In the genomic region with DNA sequence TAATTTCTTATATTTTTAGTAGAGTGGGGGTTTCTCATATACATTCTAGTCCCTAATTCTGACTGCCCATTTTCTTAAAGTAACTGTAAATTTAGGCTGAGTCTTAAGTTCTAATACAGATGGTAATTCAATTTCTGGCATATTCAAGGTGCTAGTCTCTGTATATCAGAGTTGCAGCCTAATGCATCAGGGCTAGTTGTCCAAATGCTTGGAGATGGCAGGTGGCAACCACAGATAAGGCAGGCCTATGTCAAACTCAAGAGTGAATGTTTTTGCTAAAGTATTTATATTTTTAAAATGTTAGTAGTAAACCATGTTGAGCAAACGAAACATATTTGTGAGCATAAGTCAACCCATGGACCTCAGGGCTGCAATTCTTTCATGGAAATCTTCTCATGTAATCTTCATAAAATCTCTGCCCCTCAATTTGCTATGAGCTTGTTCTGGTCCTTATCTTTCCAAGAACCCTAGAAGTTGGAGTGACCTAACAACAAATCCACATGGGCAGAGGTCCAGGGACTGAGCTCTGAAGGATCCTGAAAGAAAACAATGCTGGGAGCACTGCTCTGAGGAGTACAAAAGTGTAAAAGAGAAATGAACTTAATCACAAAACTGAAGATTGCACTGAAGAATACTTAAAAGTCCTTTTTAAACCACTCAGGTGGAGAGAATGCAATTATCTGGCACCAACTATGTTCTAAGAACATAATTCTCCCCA, we compare ENCODE assay signal across 31 cellular contexts. TPM values are rescaled to one million over a fixed set of nuclear protein-coding genes. Genes with fewer than 3 reads are reported as not detected.
A peak's percentile ranks its signal among the peaks of the same experiment; 100 is the strongest.
DNase-seq lines count a peak whose midpoint lies in the region; ATAC-seq, FAIRE-seq and TF ChIP-seq lines count a peak whose summit lies in the region.
"Had no signal": no experiment of that assay in that cellular context is flagged by ENCODE, and none has a peak within 500 bp of the region (broad histone marks: within the 10 kb centered on the region; RNA-seq: fewer than 3 reads in every experiment).

No MANE protein-coding gene starts in this region.

- no peak overlapping the region for H2AFZ ChIP-seq in K562 (ENCODE audit: low read depth, low read length)

- no peak for FAIRE-seq in K562 (lab: Jason Lieb, UNC)
- FAIRE-seq: GM12878, GM12892, GM18507 had no signal

- intact Hi-C loops in K562 (cut with micrococcal nuclease) (no loop called here), thyroid gland (cut with DNase I) (no loop called here), right cardiac atrium (cut with DNase I) (no loop called here), natural killer cell (cut with micrococcal nuclease) (no loop called here)

- H3K4me2 ChIP-seq in K562 (ENCODE audit: insufficient read depth, low read length), result no peak overlapping the region
- H3K4me2 ChIP-seq: BLaER1 had no signal

- H3K4me3 ChIP-seq in K562 (no peak overlapping the region), thyroid gland (replicated peaks in 1 of 3) (no peak overlapping the region), right cardiac atrium (ENCODE audit: low read length) (no peak overlapping the region)
- H3K4me3 ChIP-seq: BLaER1, GM12878 had no signal

- POLR2A ChIA-PET in K562 (lab: Yijun Ruan, JAX), result interaction anchor here (0.6 to 1.4 kb wide), 2 partner anchors 10 to 28 kb away, joined by 3 to 4 read pairs; no protein-coding TSS in a partner anchor

- H3K4me1 ChIP-seq in K562 (replicated peaks in 1 of 2; ENCODE audit: control insufficient read depth in 2 of 2, insufficient read depth in 2 of 2, low read length in 2 of 2) (no peaks in the 10 kb centered on the region), thyroid gland (no peaks in the 10 kb centered on the region), right cardiac atrium (ENCODE audit: control insufficient read depth, insufficient read depth, low read length) (no peaks in the 10 kb centered on the region)
- H3K4me1 ChIP-seq: BE2C, BLaER1 had no signal

- no peak overlapping the region for H3K4me3 Mint-ChIP-seq in natural killer cell
- H3K4me3 Mint-ChIP-seq: CD14-positive monocyte; CD4-positive, alpha-beta memory T cell; CD4-positive, CD25-positive, alpha-beta regulatory T cell; CD8-positive, alpha-beta memory T cell had no signal

- no peaks in the 10 kb centered on the region; a peak in 1 of 5 replicates for H3K27me3 ChIP-seq in K562 (ENCODE audit: control insufficient read depth in 2 of 2, insufficient read depth in 2 of 2, low read length in 2 of 2)
- H3K27me3 ChIP-seq in thyroid gland, result no peaks in the 10 kb centered on the region
- H3K27me3 ChIP-seq in right cardiac atrium (ENCODE audit: control insufficient read depth, insufficient read depth), result no peaks in the 10 kb centered on the region
- H3K27me3 ChIP-seq: BE2C, BLaER1 had no signal

- H3K4me1 Mint-ChIP-seq in natural killer cell, result no peaks in the 10 kb centered on the region
- H3K4me1 Mint-ChIP-seq: CD14-positive monocyte; CD4-positive, alpha-beta memory T cell; CD4-positive, CD25-positive, alpha-beta regulatory T cell; CD8-positive, alpha-beta memory T cell had no signal

- TF ChIP-seq EP300 in K562 (IDR thresholded peaks at IDR 0.05; ENCODE audit: low read length), result no peak

- no TSS peak for BruUV-seq in K562 (replicated peaks; lab: Mats Ljungman, UMichigan)

- TF ChIP-seq RAD21 in K562 (CRISPR knock-in tag; conservative IDR thresholded peaks at IDR 0.05 in 1 of 2, IDR thresholded peaks at IDR 0.05 in 1 of 2), result no peak

- CTCF ChIA-PET in K562 (lab: Yijun Ruan, JAX; ENCODE audit: low intra/inter-chr PET ratio), result no interaction called here

- no peaks in the 10 kb centered on the region for H3K27me3 Mint-ChIP-seq in natural killer cell (ENCODE audit: low read depth in 2 of 2)
- H3K27me3 Mint-ChIP-seq: CD4-positive, alpha-beta memory T cell; CD4-positive, CD25-positive, alpha-beta regulatory T cell; CD8-positive, alpha-beta memory T cell had no signal

- TF ChIP-seq POLR2A in K562 (conservative IDR thresholded peaks at IDR 0.05) (no peak), thyroid gland (IDR thresholded peaks at IDR 0.05) (no peak)

- H3K27ac Mint-ChIP-seq in natural killer cell, result no peak overlapping the region
- H3K27ac Mint-ChIP-seq: CD14-positive monocyte; CD4-positive, CD25-positive, alpha-beta regulatory T cell; CD8-positive, alpha-beta memory T cell had no signal

- H3K9me1 ChIP-seq in K562 (ENCODE audit: control insufficient read depth, insufficient read depth, low read length), result no peaks in the 10 kb centered on the region

- no peaks in the 10 kb centered on the region for H3K36me3 Mint-ChIP-seq in natural killer cell
- H3K36me3 Mint-ChIP-seq: CD14-positive monocyte; CD4-positive, alpha-beta memory T cell; CD4-positive, CD25-positive, alpha-beta regulatory T cell; CD8-positive, alpha-beta memory T cell had no signal

- TF ChIP-seq CTCF in K562 (IDR thresholded peaks at IDR 0.05 in 2 of 3, conservative IDR thresholded peaks at IDR 0.05 in 1 of 3; ENCODE audit: insufficient read depth in 2 of 3, low read depth in 1 of 3, low read length in 3 of 3) (no peak), thyroid gland (IDR thresholded peaks at IDR 0.05) (no peak), natural killer cell (IDR thresholded peaks at IDR 0.05) (no peak)

- H3K9me3 Mint-ChIP-seq in natural killer cell, result no peaks in the 10 kb centered on the region
- H3K9me3 Mint-ChIP-seq: CD14-positive monocyte had no signal

- DNase-seq in OCI-M1 (lab: John Stamatoyannopoulos, UW) (peak; percentile 33), K562 (ENCODE audit: extremely low read depth in 1 of 4, low spot score in 3 of 4) (peak in 1 of 4 experiments; percentile 33), thyroid gland (peak; percentile 58 to 64), NCI-H345 (lab: John Stamatoyannopoulos, UW) (no peak), right cardiac atrium (no peak), natural killer cell (no peak), hepatic stellate cell (ENCODE audit: low spot score) (no peak)
- DNase-seq: 8988T; ACHN; BE2C; C1 segment of cervical spinal cord; CD4-positive, alpha-beta memory T cell; CD4-positive, CD25-positive, alpha-beta regulatory T cell; CD8-positive, alpha-beta memory T cell; COR-L47; DMS 273 treated with DMSO at 0.1 percent for 48 hours; DMS153; DMS53; DMS79; DND-41; EL; GDM1 had no signal

- no peaks in the 10 kb centered on the region for H3K79me2 ChIP-seq in K562 (ENCODE audit: control insufficient read depth, insufficient read depth, low read length)

- H3K9ac ChIP-seq in K562 (ENCODE audit: insufficient read depth in 1 of 2, low read depth in 2 of 2, low read length in 2 of 2), result no peak overlapping the region
- H3K9ac ChIP-seq: BLaER1 had no signal

- 3% methylated on average over 1 of the region's 1 CpG for WGBS in K562 (ENCODE audit: insufficient coverage, low coverage, missing lambda C conversion rate)
- 40 to 45% methylated on average over 1 of the region's 1 CpG for WGBS in thyroid gland, 2 donors
- 76% methylated on average over 1 of the region's 1 CpG for WGBS in right cardiac atrium

- no peaks in the 10 kb centered on the region for H3K36me3 ChIP-seq in K562 (ENCODE audit: control insufficient read depth, insufficient read depth, low read length)
- H3K36me3 ChIP-seq in thyroid gland, result no peaks in the 10 kb centered on the region
- H3K36me3 ChIP-seq: BE2C, BLaER1 had no signal

- H4K20me1 ChIP-seq in K562 (replicated peaks; ENCODE audit: control insufficient read depth, insufficient read depth, low read length), result no peaks in the 10 kb centered on the region
- H4K20me1 ChIP-seq: BLaER1 had no signal

- H3K27ac ChIP-seq in K562 (ENCODE audit: extremely low read depth, low read depth, low read length) (no peak overlapping the region), thyroid gland (no peak overlapping the region), right cardiac atrium (ENCODE audit: low read length) (no peak overlapping the region)
- H3K27ac ChIP-seq: BLaER1 had no signal

- H3K9me3 ChIP-seq in K562 (replicated peaks; ENCODE audit: control insufficient read depth, insufficient read depth, low read depth, low read length), result no peaks in the 10 kb centered on the region
- H3K9me3 ChIP-seq in thyroid gland, result no peaks in the 10 kb centered on the region
- no peaks in the 10 kb centered on the region for H3K9me3 ChIP-seq in right cardiac atrium (ENCODE audit: control insufficient read depth, low read length)
- H3K9me3 ChIP-seq: BE2C, BLaER1 had no signal

- ATAC-seq in K562 (peak; percentile 57), right cardiac atrium (no peak), natural killer cell (no peak)
- ATAC-seq: GM12878 had no signal

- in situ Hi-C loops in K562 (cut with MboI), result no loop called here

RNA-seq across cellular contexts. Expression of gene DSC2, which starts 27.3 kb away (rescaled TPM):
- total RNA-seq in K562 (2011; cell fraction: chromatin; rRNA removed; ENCODE audit: low replicate concordance), result 3.4 and 8.5 TPM in 2 replicates
- 3.5 and 4.7 TPM in 2 replicates for total RNA-seq in K562 (2011; cell fraction: nucleolus; rRNA removed)
- 7.4 and 9.4 TPM in 2 replicates for total RNA-seq in K562 (2011; cell fraction: nucleoplasm; rRNA removed)
- 4.4 and 5.4 TPM in 2 replicates for total RNA-seq in K562 (2014; rRNA removed)
- total RNA-seq in K562 (2014; rRNA removed; fragmentation: Illumina TruSeq; extraction: Trizol), result 14.2 and 14.9 TPM in 2 replicates
- 14.7 and 15.3 TPM in 2 replicates for total RNA-seq in K562 (2015; rRNA removed; fragmentation: Illumina TruSeq; extraction: Trizol)
- 11.6 and 11.8 TPM in 2 replicates for total RNA-seq in K562 (2021)
- 3.8 and 4.5 TPM in 2 replicates for polyA plus RNA-seq in K562 (2011; rRNA removed)
- 1.3 and 2.4 TPM in 2 replicates for polyA plus RNA-seq in K562 (2011; cell fraction: cytosol; rRNA removed)
- polyA plus RNA-seq in K562 (2011; cell fraction: nucleus; rRNA removed), result 2.3 and 3.6 TPM in 2 replicates
- 7.3 and 10.1 TPM in 2 replicates for polyA plus RNA-seq in K562 (2012)
- polyA plus RNA-seq in K562 (2014; fragmentation: Illumina TruSeq; extraction: Trizol), result 8.3 and 9.5 TPM in 2 replicates
- 1 to 10 TPM; 5.0 to 6.4 TPM for polyA plus RNA-seq in K562 (2014; fragmentation: Nextera tagmentation; extraction: Ambion mirVana)
- 3.8 and 4.7 TPM in 2 replicates for polyA plus RNA-seq in K562 (2014; rRNA removed)
- 20.5 and 22.3 TPM in 2 replicates for polyA minus RNA-seq in K562 (2011; rRNA and poly(A)+ RNA removed)
- polyA minus RNA-seq in K562 (2011; cell fraction: cytosol; rRNA and poly(A)+ RNA removed), result 8.1 and 9.2 TPM in 2 replicates
- polyA minus RNA-seq in K562 (2011; cell fraction: nucleus; rRNA and poly(A)+ RNA removed), result 2.3 and 5.7 TPM in 2 replicates
- 10 to 100 TPM in 1 of 4 donors, 1 to 10 TPM in 3; 7.0 to 11.7 (median 7.5) TPM for total RNA-seq in thyroid gland
- total RNA-seq in right cardiac atrium, result 10 to 100 TPM; 20.1 to 24.5 (median 21.0) TPM
- polyA plus RNA-seq in right cardiac atrium, result 6.6 TPM
- total RNA-seq in natural killer cell, result under 1 TPM in 2 of 3 donors, not detected in 1; 0.32 to 0.40 TPM
- total RNA-seq: CD4-positive, alpha-beta memory T cell; CD4-positive, CD25-positive, alpha-beta regulatory T cell; CD8-positive, alpha-beta memory T cell; G401 had no signal
- polyA plus RNA-seq: AG04450; CD4-positive, alpha-beta memory T cell; CD4-positive, CD25-positive, alpha-beta regulatory T cell; CD8-positive, alpha-beta memory T cell had no signal

RNA-seq across cellular contexts. Expression of gene DSC1, which starts 33.1 kb away (rescaled TPM):
- not detected in 2 replicates for total RNA-seq in K562 (2011; cell fraction: chromatin; rRNA removed; ENCODE audit: low replicate concordance)
- not detected in 2 replicates for total RNA-seq in K562 (2011; cell fraction: nucleolus; rRNA removed)
- not detected in 2 replicates for total RNA-seq in K562 (2011; cell fraction: nucleoplasm; rRNA removed)
- 0.04 and 0.05 TPM in 2 replicates for total RNA-seq in K562 (2014; rRNA removed)
- total RNA-seq in K562 (2014; rRNA removed; fragmentation: Illumina TruSeq; extraction: Trizol), result 0.04 and 0.06 TPM in 2 replicates
- not detected in 2 replicates for total RNA-seq in K562 (2015; rRNA removed; fragmentation: Illumina TruSeq; extraction: Trizol)
- total RNA-seq in K562 (2021), result not detected in 2 replicates
- 0.01 TPM in 1 of 2 replicates, not detected in the other for polyA plus RNA-seq in K562 (2011; rRNA removed)
- not detected in 2 replicates for polyA plus RNA-seq in K562 (2011; cell fraction: cytosol; rRNA removed)
- not detected in 2 replicates for polyA plus RNA-seq in K562 (2011; cell fraction: nucleus; rRNA removed)
- 0.04 and 0.25 TPM in 2 replicates for polyA plus RNA-seq in K562 (2012)
- polyA plus RNA-seq in K562 (2014; fragmentation: Illumina TruSeq; extraction: Trizol), result 0.03 TPM in 1 of 2 replicates, not detected in the other
- under 1 TPM; 0.04 to 0.06 TPM for polyA plus RNA-seq in K562 (2014; fragmentation: Nextera tagmentation; extraction: Ambion mirVana)
- 0.07 TPM in 1 of 2 replicates, not detected in the other for polyA plus RNA-seq in K562 (2014; rRNA removed)
- not detected in 2 replicates for polyA minus RNA-seq in K562 (2011; rRNA and poly(A)+ RNA removed)
- not detected in 2 replicates for polyA minus RNA-seq in K562 (2011; cell fraction: cytosol; rRNA and poly(A)+ RNA removed)
- polyA minus RNA-seq in K562 (2011; cell fraction: nucleus; rRNA and poly(A)+ RNA removed), result not detected in 2 replicates
- total RNA-seq in thyroid gland, result not detected
- 10 to 100 TPM; 31.9 to 87.5 (median 53.6) TPM for total RNA-seq in right cardiac atrium
- 8.9 TPM for polyA plus RNA-seq in right cardiac atrium
- total RNA-seq in natural killer cell, result under 1 TPM in 2 of 3 donors, not detected in 1; 0.05 to 0.50 TPM
- total RNA-seq: A673; CD4-positive, CD25-positive, alpha-beta regulatory T cell; Daoy; G401 had no signal
- polyA plus RNA-seq: AG04450, CD14-positive monocyte had no signal

Comparison
In these comparisons a context has a peak if more than half of its experiments do, and no peak if none do; other contexts are left out.
1. DNase-seq: peak in OCI-M1 (single experiment) and thyroid gland (2 of 2); none in NCI-H345 (single experiment), right cardiac atrium (0 of 3), natural killer cell (single experiment) and hepatic stellate cell (single experiment).
2. RNA of gene DSC1, which starts 33.1 kb away (total RNA-seq): 31.9 to 87.5 TPM in right cardiac atrium; 0.05 to 0.50 TPM in natural killer cell, 0.04 to 0.06 TPM in K562 and not detected in thyroid gland; every median in the first group is over 10 times any median in the second.